In genomic region chr14:94129111-94129757, GRCh38 we compare ENCODE assay signal across 8 cellular contexts. TPM values are rescaled to one million over a fixed set of nuclear protein-coding genes. Genes with fewer than 3 reads are reported as not detected.
DNase-seq lines count a peak whose midpoint lies in the region; ATAC-seq and TF ChIP-seq lines count a peak whose summit lies in the region.

A gene with protein sequence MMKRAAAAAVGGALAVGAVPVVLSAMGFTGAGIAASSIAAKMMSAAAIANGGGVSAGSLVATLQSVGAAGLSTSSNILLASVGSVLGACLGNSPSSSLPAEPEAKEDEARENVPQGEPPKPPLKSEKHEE (minus strand): TSS chr14:94129604. CDS start chr14:94129564, 40 bp downstream.

- H3K27me3 ChIP-seq in right cardiac atrium (ENCODE audit: control insufficient read depth, insufficient read depth) (no peaks in the 10 kb centered on the region), uterus (no peaks in the 10 kb centered on the region)

- no peaks in the 10 kb centered on the region; the same call in 1 of the 2 replicates for H3K27me3 Mint-ChIP-seq in HFFc6 (ENCODE audit: insufficient read depth)

- TF ChIP-seq CTCF in GM12873 (IDR thresholded peaks at IDR 0.05; ENCODE audit: insufficient read depth, low read depth, low read length, missing control alignments) (peak; percentile 46), HFFc6 (IDR thresholded peaks at IDR 0.05) (peak; percentile 70), uterus (IDR thresholded peaks at IDR 0.05) (peak in 3 of 4 experiments; percentile 28 to 48 (median 31))

- H3K9me3 ChIP-seq in right cardiac atrium (ENCODE audit: control insufficient read depth, low read length): no peaks in the 10 kb centered on the region
- no peaks in the 10 kb centered on the region for H3K9me3 ChIP-seq in uterus

- peak; percentile 78 for DNase-seq in HFFc6
- DNase-seq in NCI-H1048 (lab: John Stamatoyannopoulos, UW): peak; percentile 59
- peak; percentile 36 to 88 (median 47) for DNase-seq in T-helper 2 cell
- DNase-seq in right cardiac atrium: peak; percentile 83 to 91 (median 88)
- peak; percentile 86 for DNase-seq in putamen (ENCODE audit: low spot score)
- DNase-seq in uterus: peak; percentile 73 to 79

- H3K36me3 Mint-ChIP-seq in HFFc6 (ENCODE audit: low read depth): peaks cover 10% of the 10 kb centered on the region; the same call in 1 of the 2 replicates

- peak within 1 kb of the TSS; percentile 73 for H3K27ac Mint-ChIP-seq in HFFc6

- peak within 1 kb of the TSS; percentile 82 for H3K27ac ChIP-seq in angular gyrus (ENCODE audit: low read depth, low read length)
- peak within 1 kb of the TSS; percentile 89 for H3K27ac ChIP-seq in right cardiac atrium (ENCODE audit: low read length)
- peak within 1 kb of the TSS; percentile 89 to 92 for H3K27ac ChIP-seq in uterus

- H3K9me3 Mint-ChIP-seq in HFFc6: no peaks in the 10 kb centered on the region

- H3K4me3 ChIP-seq in right cardiac atrium (ENCODE audit: low read length): peak within 1 kb of the TSS; percentile 55
- peak within 1 kb of the TSS; percentile 31 to 48 for H3K4me3 ChIP-seq in uterus

- TF ChIP-seq POLR2A in uterus (IDR thresholded peaks at IDR 0.05): peak in 1 of 2 donors; percentile 38

- ATAC-seq in right cardiac atrium: peak; percentile 95 to 96

- H3K36me3 ChIP-seq in uterus: no peaks in the 10 kb centered on the region

- under 1% methylated on average over 27 of the region's 27 CpGs for WGBS in right cardiac atrium

- intact Hi-C loops in right cardiac atrium (cut with DNase I) (no loop called here), uterus (cut with DNase I; ENCODE audit: low total_unique reads) (no loop called here)

- H3K4me1 ChIP-seq in right cardiac atrium (ENCODE audit: control insufficient read depth, insufficient read depth, low read length): no peaks in the 10 kb centered on the region
- peaks cover 0 to 3% of the 10 kb centered on the region in 2 donors for H3K4me1 ChIP-seq in uterus

- H3K4me1 Mint-ChIP-seq in HFFc6 (ENCODE audit: low read depth): peaks cover 19% of the 10 kb centered on the region

- peak within 1 kb of the TSS; percentile 91 for H3K4me3 Mint-ChIP-seq in HFFc6

RNA-seq across cellular contexts. Expression of the gene that starts here (rescaled TPM):
- total RNA-seq in HFFc6 (2021; fragmentation: NEBNext Ultra II Directional; extraction: Animal tissue kit (Norgen Biotek cat#: 25700)): 100 to 1,000 TPM; 150 to 180 (median 171) TPM
- 10 to 100 TPM; 63.3 to 88.4 (median 65.5) TPM for total RNA-seq in right cardiac atrium
- 104 TPM for polyA plus RNA-seq in right cardiac atrium
- total RNA-seq in uterus: 100 to 1,000 TPM in 1 of 4 donors, 10 to 100 TPM in 3; 14.3 to 111 (median 45.0) TPM

Comparison
In these comparisons a context has a peak if more than half of its experiments do, and no peak if none do; other contexts are left out.
1. Peak in every context shown above with its lines: DNase-seq, ATAC-seq, H3K4me3 ChIP-seq and H3K27ac ChIP-seq.